In genomic region chr17:20571653-20572052, GRCh38 we compare ENCODE assay signal across 23 cellular contexts. TPM values are rescaled to one million over a fixed set of nuclear protein-coding genes. Genes with fewer than 3 reads are reported as not detected.
"Had no signal": no experiment of that assay in that cellular context is flagged by ENCODE, and none has a peak within 500 bp of the region (broad histone marks: within the 10 kb centered on the region; RNA-seq: fewer than 3 reads in every experiment).

No MANE protein-coding gene starts in this region.

RNA-seq across cellular contexts. Expression of gene CDRT15L2, which starts 7.9 kb away (rescaled TPM):
- total RNA-seq: activated CD4-positive, alpha-beta memory T cell treated with anti-CD3 and anti-CD28 coated beads, Interleukin-2, amount 10 ng/mL, durations not matched to agents 7 days and 5 days; activated CD4-positive, alpha-beta T cell treated with anti-CD3 and anti-CD28 coated beads for 36 hours; activated CD4-positive, alpha-beta T cell treated with anti-CD3 and anti-CD28 coated beads, Interleukin-2, amount 10 ng/mL, durations not matched to agents 7 days and 5 days; activated CD8-positive, alpha-beta memory T cell treated with anti-CD3 and anti-CD28 coated beads for 36 hours; activated naive CD4-positive, alpha-beta T cell treated with anti-CD3 and anti-CD28 coated beads for 36 hours; activated naive CD4-positive, alpha-beta T cell treated with anti-CD3 and anti-CD28 coated beads, Interleukin-2, amount 50 U/mL, for 72 hours; activated naive CD8-positive, alpha-beta T cell treated with anti-CD3 and anti-CD28 coated beads for 36 hours; activated T-cell treated with anti-CD3 and anti-CD28 coated beads, Interleukin-2, amount 50 U/mL, for 4 hours; activated T-cell treated with anti-CD3 and anti-CD28 coated beads, Interleukin-2, amount 50 U/mL, for 72 hours; activated T-helper 1 cell treated with anti-CD3 and anti-CD28 coated beads, Interleukin-12 subunit alpha, Interleukin-12 subunit beta, Interleukin-2, Interleukin-4 antibody, amounts not matched to agents 30 ng/mL and 10 ng/mL and 1 ng/mL, durations not matched to agents 14 hours and 24 hours and 36 hours; activated T-helper 17 cell treated with anti-CD3 and anti-CD28 coated beads, Interleukin-2, amount 50 U/mL, for 72 hours; adrenal gland; aorta; astrocyte; body of pancreas; breast epithelium; cardiac septum; cerebellum; T-cell; T-helper 1 cell treated with Interleukin-12 subunit alpha and Interleukin-12 subunit beta and Interleukin-4 antibody, amounts not matched to agents 30 ng/mL and 1 ng/mL, for 36 hours; T-helper 17 cell; T-helper 2 cell treated with Interferon-gamma antibody and Interleukin-4, amounts not matched to agents 100 ng/mL and 5 ng/mL, for 36 hours; WTC11 had no signal
- polyA plus RNA-seq: adrenal gland, aorta had no signal
